ENCODE assay signal across 8 cellular contexts in genomic region chr4:82989567-82990429, GRCh38. TPM values are rescaled to one million over a fixed set of nuclear protein-coding genes. Genes with fewer than 3 reads are reported as not detected.
DNase-seq lines count a peak whose midpoint lies in the region; ATAC-seq and TF ChIP-seq lines count a peak whose summit lies in the region.

No MANE protein-coding gene starts in this region.

- H3K27me3 Mint-ChIP-seq in IgD-negative memory B cell, result no peaks in the 10 kb centered on the region

- WGBS in lower leg skin, 2 donors, result 95 to 100% methylated on average over 2 of the region's 2 CpGs

- no peaks in the 10 kb centered on the region for H3K27me3 ChIP-seq in GM06990 (replicated peaks; ENCODE audit: control insufficient read depth, insufficient read depth, low read length)

- H3K36me3 Mint-ChIP-seq in IgD-negative memory B cell, result peaks cover 6% of the 10 kb centered on the region

- H3K4me3 Mint-ChIP-seq in IgD-negative memory B cell, result peak overlapping the region in 1 of 4 donors; percentile 40

- peak overlapping the region; percentile 28; the same call in 1 of the 2 replicates for H3K4me3 ChIP-seq in GM06990 (replicated peaks; ENCODE audit: low read depth, low read length)
- H3K4me3 ChIP-seq in lower leg skin (ENCODE audit: low read depth, poor library complexity, severe bottlenecking), result no peak overlapping the region

- H3K27ac Mint-ChIP-seq in IgD-negative memory B cell, result peak overlapping the region in 2 of 3 donors; percentile 5 to 18

- intact Hi-C loops in lower leg skin (cut with DNase I; ENCODE audit: low total_unique reads), result no loop called here

- DNase-seq in GM06990 (ENCODE audit: extremely low read depth, insufficient read length) (no peak), glomerular visceral epithelial cell (ENCODE audit: extremely low spot score) (peak; percentile 35), mesenteric fat pad (ENCODE audit: low spot score) (no peak), lower leg skin (ENCODE audit: low spot score in 2 of 2) (no peak)
- no peak for DNase-seq in stimulated activated CD4-positive, alpha-beta T cell treated with anti-CD3 and anti-CD28 coated beads, Interleukin-4, amount 100 ng/mL, for 1 hour
- no peak for DNase-seq in activated CD8-positive, alpha-beta memory T cell treated with anti-CD3 and anti-CD28 coated beads, Interleukin-2, amount 50 U/mL, for 4 hours

- ATAC-seq in GM21423 (IDR thresholded peaks at IDR 0.05; ENCODE audit: unreplicated experiment), result peak; percentile 84

- no peaks in the 10 kb centered on the region for H3K36me3 ChIP-seq in GM06990 (ENCODE audit: control insufficient read depth, insufficient read depth, low read length)

- no peak for TF ChIP-seq CTCF in GM06990 (IDR thresholded peaks at IDR 0.05; ENCODE audit: insufficient read depth, low read length, poor library complexity, severe bottlenecking)
- no peak for TF ChIP-seq CTCF in lower leg skin (IDR thresholded peaks at IDR 0.05)

- peaks cover 0 to 4% (median 0%) of the 10 kb centered on the region in 3 donors for H3K9me3 Mint-ChIP-seq in IgD-negative memory B cell

- TF ChIP-seq POLR2A in lower leg skin (IDR thresholded peaks at IDR 0.05), result no peak

- peaks cover 7 to 16% (median 14%) of the 10 kb centered on the region in 3 donors for H3K4me1 Mint-ChIP-seq in IgD-negative memory B cell

RNA-seq across cellular contexts. Expression of gene LIN54, which starts 20.8 kb away (rescaled TPM):
- 7.7 TPM for polyA plus RNA-seq in IgD-negative memory B cell
- total RNA-seq in mesenteric fat pad (8.1 TPM), lower leg skin (10 to 100 TPM; 16.9 to 25.3 (median 17.8) TPM)

RNA-seq across cellular contexts. Expression of gene COPS4, which starts 45.2 kb away (rescaled TPM):
- 40.7 TPM for polyA plus RNA-seq in IgD-negative memory B cell
- total RNA-seq in mesenteric fat pad (31.3 TPM), lower leg skin (10 to 100 TPM; 18.4 to 56.5 (median 43.7) TPM)
